Comparison of ENCODE assay signal across 1 cellular context in the genomic region with DNA sequence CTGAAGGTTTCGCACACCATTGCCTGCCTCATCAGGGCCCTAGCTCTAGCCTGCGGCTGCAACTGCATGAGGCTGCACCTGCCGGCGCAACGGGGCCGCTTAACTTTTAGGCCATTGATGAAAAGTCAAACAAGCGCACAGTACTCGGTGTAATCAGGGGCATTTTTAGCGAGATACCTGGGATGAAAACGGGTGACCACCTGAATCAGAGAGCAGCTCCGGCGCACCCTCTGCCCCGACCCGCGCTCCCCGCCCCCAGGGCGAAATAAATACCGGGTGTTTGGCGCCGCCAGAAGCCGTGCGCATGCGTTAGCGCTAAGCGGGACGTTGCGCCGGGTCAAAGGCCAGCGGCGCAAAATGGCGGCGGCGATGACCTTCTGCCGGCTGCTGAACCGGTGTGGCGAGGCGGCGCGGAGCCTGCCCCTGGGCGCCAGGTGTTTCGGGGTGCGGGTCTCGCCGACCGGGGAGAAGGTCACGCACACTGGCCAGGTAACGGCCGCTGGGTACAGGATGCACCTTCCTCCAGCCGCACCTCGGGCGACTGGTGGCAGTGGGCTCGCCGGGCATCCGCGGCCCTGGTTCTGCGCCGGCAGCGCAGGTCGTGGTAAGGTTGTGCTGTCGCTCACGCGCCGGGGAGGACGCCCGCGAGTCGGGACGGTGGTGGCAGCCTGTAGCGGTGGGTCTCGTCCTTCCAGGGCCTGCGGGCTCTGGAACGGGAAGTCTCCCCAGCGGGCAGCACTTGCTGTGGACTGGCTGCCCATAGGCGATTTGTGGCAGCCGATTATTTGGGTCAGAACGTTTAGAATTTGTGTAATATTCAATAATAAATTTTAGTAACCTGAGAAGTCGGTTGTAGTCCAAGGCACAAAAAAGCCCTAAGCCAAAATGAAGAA.
TF ChIP-seq lines count a peak whose summit lies in the region.

A gene (plus strand): TSS at position 347 of the 893 bp plus-strand sequence. CDS start 11 bp downstream, at position 358.

TF ChIP-seq in H1, 55 proteins besides CTCF, POLR2A, EP300 and RAD21:
- TF ChIP-seq YY1 (IDR thresholded peaks at IDR 0.05; ENCODE audit: low read depth, low read length) = peak; percentile 94
- TF ChIP-seq, protein P1, sequence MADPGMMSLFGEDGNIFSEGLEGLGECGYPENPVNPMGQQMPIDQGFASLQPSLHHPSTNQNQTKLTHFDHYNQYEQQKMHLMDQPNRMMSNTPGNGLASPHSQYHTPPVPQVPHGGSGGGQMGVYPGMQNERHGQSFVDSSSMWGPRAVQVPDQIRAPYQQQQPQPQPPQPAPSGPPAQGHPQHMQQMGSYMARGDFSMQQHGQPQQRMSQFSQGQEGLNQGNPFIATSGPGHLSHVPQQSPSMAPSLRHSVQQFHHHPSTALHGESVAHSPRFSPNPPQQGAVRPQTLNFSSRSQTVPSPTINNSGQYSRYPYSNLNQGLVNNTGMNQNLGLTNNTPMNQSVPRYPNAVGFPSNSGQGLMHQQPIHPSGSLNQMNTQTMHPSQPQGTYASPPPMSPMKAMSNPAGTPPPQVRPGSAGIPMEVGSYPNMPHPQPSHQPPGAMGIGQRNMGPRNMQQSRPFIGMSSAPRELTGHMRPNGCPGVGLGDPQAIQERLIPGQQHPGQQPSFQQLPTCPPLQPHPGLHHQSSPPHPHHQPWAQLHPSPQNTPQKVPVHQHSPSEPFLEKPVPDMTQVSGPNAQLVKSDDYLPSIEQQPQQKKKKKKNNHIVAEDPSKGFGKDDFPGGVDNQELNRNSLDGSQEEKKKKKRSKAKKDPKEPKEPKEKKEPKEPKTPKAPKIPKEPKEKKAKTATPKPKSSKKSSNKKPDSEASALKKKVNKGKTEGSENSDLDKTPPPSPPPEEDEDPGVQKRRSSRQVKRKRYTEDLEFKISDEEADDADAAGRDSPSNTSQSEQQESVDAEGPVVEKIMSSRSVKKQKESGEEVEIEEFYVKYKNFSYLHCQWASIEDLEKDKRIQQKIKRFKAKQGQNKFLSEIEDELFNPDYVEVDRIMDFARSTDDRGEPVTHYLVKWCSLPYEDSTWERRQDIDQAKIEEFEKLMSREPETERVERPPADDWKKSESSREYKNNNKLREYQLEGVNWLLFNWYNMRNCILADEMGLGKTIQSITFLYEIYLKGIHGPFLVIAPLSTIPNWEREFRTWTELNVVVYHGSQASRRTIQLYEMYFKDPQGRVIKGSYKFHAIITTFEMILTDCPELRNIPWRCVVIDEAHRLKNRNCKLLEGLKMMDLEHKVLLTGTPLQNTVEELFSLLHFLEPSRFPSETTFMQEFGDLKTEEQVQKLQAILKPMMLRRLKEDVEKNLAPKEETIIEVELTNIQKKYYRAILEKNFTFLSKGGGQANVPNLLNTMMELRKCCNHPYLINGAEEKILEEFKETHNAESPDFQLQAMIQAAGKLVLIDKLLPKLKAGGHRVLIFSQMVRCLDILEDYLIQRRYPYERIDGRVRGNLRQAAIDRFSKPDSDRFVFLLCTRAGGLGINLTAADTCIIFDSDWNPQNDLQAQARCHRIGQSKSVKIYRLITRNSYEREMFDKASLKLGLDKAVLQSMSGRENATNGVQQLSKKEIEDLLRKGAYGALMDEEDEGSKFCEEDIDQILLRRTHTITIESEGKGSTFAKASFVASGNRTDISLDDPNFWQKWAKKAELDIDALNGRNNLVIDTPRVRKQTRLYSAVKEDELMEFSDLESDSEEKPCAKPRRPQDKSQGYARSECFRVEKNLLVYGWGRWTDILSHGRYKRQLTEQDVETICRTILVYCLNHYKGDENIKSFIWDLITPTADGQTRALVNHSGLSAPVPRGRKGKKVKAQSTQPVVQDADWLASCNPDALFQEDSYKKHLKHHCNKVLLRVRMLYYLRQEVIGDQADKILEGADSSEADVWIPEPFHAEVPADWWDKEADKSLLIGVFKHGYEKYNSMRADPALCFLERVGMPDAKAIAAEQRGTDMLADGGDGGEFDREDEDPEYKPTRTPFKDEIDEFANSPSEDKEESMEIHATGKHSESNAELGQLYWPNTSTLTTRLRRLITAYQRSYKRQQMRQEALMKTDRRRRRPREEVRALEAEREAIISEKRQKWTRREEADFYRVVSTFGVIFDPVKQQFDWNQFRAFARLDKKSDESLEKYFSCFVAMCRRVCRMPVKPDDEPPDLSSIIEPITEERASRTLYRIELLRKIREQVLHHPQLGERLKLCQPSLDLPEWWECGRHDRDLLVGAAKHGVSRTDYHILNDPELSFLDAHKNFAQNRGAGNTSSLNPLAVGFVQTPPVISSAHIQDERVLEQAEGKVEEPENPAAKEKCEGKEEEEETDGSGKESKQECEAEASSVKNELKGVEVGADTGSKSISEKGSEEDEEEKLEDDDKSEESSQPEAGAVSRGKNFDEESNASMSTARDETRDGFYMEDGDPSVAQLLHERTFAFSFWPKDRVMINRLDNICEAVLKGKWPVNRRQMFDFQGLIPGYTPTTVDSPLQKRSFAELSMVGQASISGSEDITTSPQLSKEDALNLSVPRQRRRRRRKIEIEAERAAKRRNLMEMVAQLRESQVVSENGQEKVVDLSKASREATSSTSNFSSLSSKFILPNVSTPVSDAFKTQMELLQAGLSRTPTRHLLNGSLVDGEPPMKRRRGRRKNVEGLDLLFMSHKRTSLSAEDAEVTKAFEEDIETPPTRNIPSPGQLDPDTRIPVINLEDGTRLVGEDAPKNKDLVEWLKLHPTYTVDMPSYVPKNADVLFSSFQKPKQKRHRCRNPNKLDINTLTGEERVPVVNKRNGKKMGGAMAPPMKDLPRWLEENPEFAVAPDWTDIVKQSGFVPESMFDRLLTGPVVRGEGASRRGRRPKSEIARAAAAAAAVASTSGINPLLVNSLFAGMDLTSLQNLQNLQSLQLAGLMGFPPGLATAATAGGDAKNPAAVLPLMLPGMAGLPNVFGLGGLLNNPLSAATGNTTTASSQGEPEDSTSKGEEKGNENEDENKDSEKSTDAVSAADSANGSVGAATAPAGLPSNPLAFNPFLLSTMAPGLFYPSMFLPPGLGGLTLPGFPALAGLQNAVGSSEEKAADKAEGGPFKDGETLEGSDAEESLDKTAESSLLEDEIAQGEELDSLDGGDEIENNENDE (IDR thresholded peaks at IDR 0.05; ENCODE audit: insufficient replicate concordance, low read length) = no peak
- no peak for TF ChIP-seq CREB1 (IDR thresholded peaks at IDR 0.05)
- no peak for TF ChIP-seq RXRA (IDR thresholded peaks at IDR 0.05; ENCODE audit: insufficient read depth, low read depth, low read length)
- no peak for TF ChIP-seq SIX5 (IDR thresholded peaks at IDR 0.05; ENCODE audit: low read depth, low read length)
- 0 out of 2 replicates have a peak, but pooled peaks have one; percentile 19 for TF ChIP-seq TEAD4 (IDR thresholded peaks at IDR 0.05; ENCODE audit: low read depth, low read length)
- peak; percentile 78; the same call in 1 of the 2 replicates for TF ChIP-seq KDM5A (IDR thresholded peaks at IDR 0.05; ENCODE audit: low read length)
- TF ChIP-seq SP2 (IDR thresholded peaks at IDR 0.05; ENCODE audit: low read length) = no peak
- TF ChIP-seq HDAC6 (IDR thresholded peaks at IDR 0.05; ENCODE audit: low read depth, low read length) = no peak
- peak; percentile 85 for TF ChIP-seq ASH2L (IDR thresholded peaks at IDR 0.05; ENCODE audit: low read length)
- TF ChIP-seq, protein P2, sequence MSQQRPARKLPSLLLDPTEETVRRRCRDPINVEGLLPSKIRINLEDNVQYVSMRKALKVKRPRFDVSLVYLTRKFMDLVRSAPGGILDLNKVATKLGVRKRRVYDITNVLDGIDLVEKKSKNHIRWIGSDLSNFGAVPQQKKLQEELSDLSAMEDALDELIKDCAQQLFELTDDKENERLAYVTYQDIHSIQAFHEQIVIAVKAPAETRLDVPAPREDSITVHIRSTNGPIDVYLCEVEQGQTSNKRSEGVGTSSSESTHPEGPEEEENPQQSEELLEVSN (IDR thresholded peaks at IDR 0.05) = no peak
- no peak for TF ChIP-seq EGR1 (IDR thresholded peaks at IDR 0.05; ENCODE audit: borderline replicate concordance, low read depth, low read length)
- no peak for TF ChIP-seq SUZ12 (IDR thresholded peaks at IDR 0.05; ENCODE audit: low read length)
- TF ChIP-seq, protein P3, sequence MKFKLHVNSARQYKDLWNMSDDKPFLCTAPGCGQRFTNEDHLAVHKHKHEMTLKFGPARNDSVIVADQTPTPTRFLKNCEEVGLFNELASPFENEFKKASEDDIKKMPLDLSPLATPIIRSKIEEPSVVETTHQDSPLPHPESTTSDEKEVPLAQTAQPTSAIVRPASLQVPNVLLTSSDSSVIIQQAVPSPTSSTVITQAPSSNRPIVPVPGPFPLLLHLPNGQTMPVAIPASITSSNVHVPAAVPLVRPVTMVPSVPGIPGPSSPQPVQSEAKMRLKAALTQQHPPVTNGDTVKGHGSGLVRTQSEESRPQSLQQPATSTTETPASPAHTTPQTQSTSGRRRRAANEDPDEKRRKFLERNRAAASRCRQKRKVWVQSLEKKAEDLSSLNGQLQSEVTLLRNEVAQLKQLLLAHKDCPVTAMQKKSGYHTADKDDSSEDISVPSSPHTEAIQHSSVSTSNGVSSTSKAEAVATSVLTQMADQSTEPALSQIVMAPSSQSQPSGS (IDR thresholded peaks at IDR 0.05; ENCODE audit: low read length) = no peak
- peak in 1 of 2 experiments; percentile 73; a peak in 1 of 4 replicates for TF ChIP-seq SIN3A (conservative IDR thresholded peaks at IDR 0.05 in 1 of 2, IDR thresholded peaks at IDR 0.05 in 1 of 2; ENCODE audit: low read depth in 1 of 2, low read length in 2 of 2)
- TF ChIP-seq NRF1 (IDR thresholded peaks at IDR 0.05; ENCODE audit: low read depth, low read length) = peak; percentile 80
- TF ChIP-seq RBBP5 (IDR thresholded peaks at IDR 0.05; ENCODE audit: borderline replicate concordance, low read depth, low read length) = 0 out of 2 replicates have a peak, but pooled peaks have one; percentile 25
- peak; percentile 91 for TF ChIP-seq PHF8 (conservative IDR thresholded peaks at IDR 0.05; ENCODE audit: low read depth, low read length)
- peak; percentile 71 for TF ChIP-seq POLR2AphosphoS5 (IDR thresholded peaks at IDR 0.05; ENCODE audit: low read depth, low read length)
- peak; percentile 39; the same call in 1 of the 2 replicates for TF ChIP-seq TBP (IDR thresholded peaks at IDR 0.05; ENCODE audit: low read depth, low read length)
- TF ChIP-seq HDAC2 (IDR thresholded peaks at IDR 0.05; ENCODE audit: borderline replicate concordance in 1 of 2, low read depth in 2 of 2, low read length in 2 of 2) = peak in 1 of 2 experiments; percentile 29; a peak in 1 of 4 replicates
- TF ChIP-seq RFX5 (IDR thresholded peaks at IDR 0.05; ENCODE audit: borderline replicate concordance, low read depth, low read length) = no peak
- no peak for TF ChIP-seq SIRT6 (IDR thresholded peaks at IDR 0.05; ENCODE audit: low read length)
- TF ChIP-seq CHD2 (IDR thresholded peaks at IDR 0.05; ENCODE audit: low read length) = 0 out of 2 replicates have a peak, but pooled peaks have one; percentile 25
- no peak for TF ChIP-seq SRF (IDR thresholded peaks at IDR 0.05; ENCODE audit: low read depth, low read length)
- TF ChIP-seq, protein P4, sequence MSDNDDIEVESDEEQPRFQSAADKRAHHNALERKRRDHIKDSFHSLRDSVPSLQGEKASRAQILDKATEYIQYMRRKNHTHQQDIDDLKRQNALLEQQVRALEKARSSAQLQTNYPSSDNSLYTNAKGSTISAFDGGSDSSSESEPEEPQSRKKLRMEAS (IDR thresholded peaks at IDR 0.05) = 0 out of 2 replicates have a peak, but pooled peaks have one; percentile 7
- TF ChIP-seq ZNF274 (IDR thresholded peaks at IDR 0.05; ENCODE audit: borderline replicate concordance, extremely low read depth, low read length) = no peak
- TF ChIP-seq, protein P5, sequence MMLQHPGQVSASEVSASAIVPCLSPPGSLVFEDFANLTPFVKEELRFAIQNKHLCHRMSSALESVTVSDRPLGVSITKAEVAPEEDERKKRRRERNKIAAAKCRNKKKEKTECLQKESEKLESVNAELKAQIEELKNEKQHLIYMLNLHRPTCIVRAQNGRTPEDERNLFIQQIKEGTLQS (IDR thresholded peaks at IDR 0.05; ENCODE audit: insufficient read depth, low read depth, low read length) = no peak
- TF ChIP-seq TAF1 (IDR thresholded peaks at IDR 0.05; ENCODE audit: low read depth, low read length) = peak; percentile 82
- peak; percentile 4 for TF ChIP-seq SAP30 (IDR thresholded peaks at IDR 0.05; ENCODE audit: insufficient read depth, insufficient replicate concordance, low read length)
- no peak for TF ChIP-seq CBX8 (IDR thresholded peaks at IDR 0.05; ENCODE audit: borderline replicate concordance, low read depth, low read length)
- no peak for TF ChIP-seq RNF2 (IDR thresholded peaks at IDR 0.05; ENCODE audit: borderline replicate concordance, low read depth, low read length, missing control alignments, poor library complexity, severe bottlenecking)
- TF ChIP-seq TCF12 (IDR thresholded peaks at IDR 0.05; ENCODE audit: low read depth, low read length) = no peak
- no peak for TF ChIP-seq JUN (IDR thresholded peaks at IDR 0.05; ENCODE audit: low read depth, low read length)
- TF ChIP-seq KDM4A (IDR thresholded peaks at IDR 0.05; ENCODE audit: low read depth, low read length, severe bottlenecking) = peak; percentile 52
- no peak for TF ChIP-seq JUND (IDR thresholded peaks at IDR 0.05; ENCODE audit: low read length)
- TF ChIP-seq EZH2 (IDR thresholded peaks at IDR 0.05; ENCODE audit: low read depth, low read length, severe bottlenecking) = no peak
- no peak for TF ChIP-seq NANOG (IDR thresholded peaks at IDR 0.05; ENCODE audit: insufficient read depth, low read depth, low read length, poor library complexity, severe bottlenecking)
